Comparison of ENCODE assay signal across 8 cellular contexts in genomic region chr16:85055503-85056210, GRCh38.
A peak's percentile ranks its signal among the peaks of the same experiment; 100 is the strongest.
DNase-seq lines count a peak whose midpoint lies in the region; ATAC-seq and TF ChIP-seq lines count a peak whose summit lies in the region.

No MANE protein-coding gene starts in this region.

- H3K9me3 ChIP-seq in duodenal mucosa (ENCODE audit: control insufficient read depth in 1 of 2, low read length in 2 of 2) (no peaks in the 10 kb centered on the region), muscle layer of duodenum (ENCODE audit: control insufficient read depth in 1 of 2, low read length in 2 of 2) (no peaks in the 10 kb centered on the region)

- H3K9ac ChIP-seq in duodenal mucosa (ENCODE audit: low read depth in 1 of 2, low read length in 2 of 2), result peak overlapping the region; percentile 14 to 43

- ATAC-seq in GM21360 (IDR thresholded peaks at IDR 0.05; ENCODE audit: unreplicated experiment), result peak; percentile 92

- DNase-seq in AG10803 (ENCODE audit: low read depth) (peak; percentile 50), KBM-7 (peak; percentile 98), NCI-H510A (lab: John Stamatoyannopoulos, UW) (no peak)
- peak; percentile 24 to 58 for DNase-seq in activated CD4-positive, alpha-beta T cell treated with anti-CD3 and anti-CD28 coated beads, Interleukin-2, amount 50 U/mL, for 24 hours (ENCODE audit: low read depth in 1 of 2, low spot score in 1 of 2)
- DNase-seq in stimulated activated CD8-positive, alpha-beta memory T cell treated with anti-CD3 and anti-CD28 coated beads, Interleukin-7, amount 100 ng/mL, for 4 hours (ENCODE audit: low read depth in 2 of 2), result peak; percentile 62 to 64

- in situ Hi-C loops in KBM-7 (cut with MboI; ENCODE audit: low pct_unique_long_range_greater_than_20kb, low sequenced_read_pairs), result no loop called here

- H3K27me3 ChIP-seq in duodenal mucosa (ENCODE audit: control insufficient read depth in 1 of 2, insufficient read depth in 2 of 2, low read length in 2 of 2) (no peaks in the 10 kb centered on the region), muscle layer of duodenum (ENCODE audit: low read depth, low read length) (no peaks in the 10 kb centered on the region)

- no peak for TF ChIP-seq CTCF in AG10803 (conservative IDR thresholded peaks at IDR 0.05; ENCODE audit: low read length)

- peak overlapping the region; percentile 42 for H3K4me3 ChIP-seq in AG10803 (ENCODE audit: low read length)
- peak overlapping the region; percentile 37 to 54 for H3K4me3 ChIP-seq in duodenal mucosa (ENCODE audit: low read depth in 1 of 2, low read length in 2 of 2)
- peak overlapping the region; percentile 22 to 56 for H3K4me3 ChIP-seq in muscle layer of duodenum (ENCODE audit: low read depth in 1 of 2, low read length in 2 of 2)

- H3K27ac ChIP-seq in duodenal mucosa (ENCODE audit: low read depth, low read length) (peak overlapping the region; percentile 34), muscle layer of duodenum (ENCODE audit: low read length) (peak overlapping the region; percentile 59)

- H3K36me3 ChIP-seq in duodenal mucosa (ENCODE audit: control insufficient read depth in 1 of 2, insufficient read depth in 2 of 2, low read length in 2 of 2) (no peaks in the 10 kb centered on the region), muscle layer of duodenum (ENCODE audit: control insufficient read depth in 1 of 2, insufficient read depth in 2 of 2, low read length in 2 of 2) (no peaks in the 10 kb centered on the region)

- H3K4me1 ChIP-seq in duodenal mucosa (ENCODE audit: control insufficient read depth in 1 of 2, insufficient read depth in 2 of 2, low read length in 2 of 2) (peaks cover 36 to 38% of the 10 kb centered on the region in 2 donors), muscle layer of duodenum (ENCODE audit: control insufficient read depth in 1 of 2, insufficient read depth in 2 of 2, low read length in 2 of 2) (peaks cover 7 to 13% of the 10 kb centered on the region in 2 donors)
